ENCODE assay signal across 8 cellular contexts in genomic region chr5:96439477-96440184, GRCh38. TPM values are rescaled to one million over a fixed set of nuclear protein-coding genes. Genes with fewer than 3 reads are reported as not detected.
DNase-seq lines count a peak whose midpoint lies in the region; ATAC-seq and TF ChIP-seq lines count a peak whose summit lies in the region.

No MANE protein-coding gene starts in this region.

- no peak overlapping the region for H3K27ac ChIP-seq in cardiac muscle cell

- no peak overlapping the region for H3K27ac Mint-ChIP-seq in stimulated activated naive CD8-positive, alpha-beta T cell treated with anti-CD3 and anti-CD28 coated beads, Interleukin-15, amount 100 ng/mL, for 72 hours

- DNase-seq in cardiac muscle cell (ENCODE audit: low read depth in 1 of 2, low spot score in 1 of 2) (peak in 1 of 2 donors; percentile 12), Right ventricle myocardium inferior (ENCODE audit: missing footprints) (no peak), NOMO-1 treated with dmso at 0.1 percent for 144 hours (lab: John Stamatoyannopoulos, UW; ENCODE audit: unreplicated experiment) (peak; percentile 52), T1000 (lab: John Stamatoyannopoulos, UW) (no peak)
- DNase-seq in stimulated activated naive CD8-positive, alpha-beta T cell treated with anti-CD3 and anti-CD28 coated beads, Interleukin-15, amount 100 ng/mL, for 72 hours, result no peak
- no peak for DNase-seq in NK-92 treated with Interleukin-12 subunit alpha and Interleukin-12 subunit beta, amount 100 ng/mL, for 24 hours (lab: John Stamatoyannopoulos, UW)
- no peak for DNase-seq in stimulated activated naive CD4-positive, alpha-beta T cell treated with Interleukin-2 at 50 U/mL for 16 hours (lab: John Stamatoyannopoulos, UW)

- intact Hi-C loops in Right ventricle myocardium inferior (cut with DNase I), result no loop called here

- peak; percentile 29 for TF ChIP-seq CTCF in cardiac muscle cell (IDR thresholded peaks at IDR 0.05; ENCODE audit: low read depth, low read length)

- H3K4me1 Mint-ChIP-seq in stimulated activated naive CD8-positive, alpha-beta T cell treated with anti-CD3 and anti-CD28 coated beads, Interleukin-15, amount 100 ng/mL, for 72 hours, result peaks cover 13% of the 10 kb centered on the region

- H3K27me3 ChIP-seq in cardiac muscle cell, result peaks cover 12% of the 10 kb centered on the region

- no peaks in the 10 kb centered on the region for H3K9me3 ChIP-seq in cardiac muscle cell (ENCODE audit: low read depth)

- H3K36me3 ChIP-seq in cardiac muscle cell, result no peaks in the 10 kb centered on the region

- ATAC-seq in Right ventricle myocardium inferior, result no peak
- peak; percentile 93 for ATAC-seq in HG02870 (IDR thresholded peaks at IDR 0.05; ENCODE audit: unreplicated experiment)
- peak; percentile 60 for ATAC-seq in stimulated activated naive CD8-positive, alpha-beta T cell treated with anti-CD3 and anti-CD28 coated beads, Interleukin-15, amount 100 ng/mL, for 72 hours

- H3K4me3 Mint-ChIP-seq in stimulated activated naive CD8-positive, alpha-beta T cell treated with anti-CD3 and anti-CD28 coated beads, Interleukin-15, amount 100 ng/mL, for 72 hours, result peak overlapping the region; percentile 46 to 69

- no peaks in the 10 kb centered on the region for H3K9me3 Mint-ChIP-seq in stimulated activated naive CD8-positive, alpha-beta T cell treated with anti-CD3 and anti-CD28 coated beads, Interleukin-15, amount 100 ng/mL, for 72 hours

- no peaks in the 10 kb centered on the region for H3K4me1 ChIP-seq in cardiac muscle cell (ENCODE audit: low read depth)

- H3K4me3 ChIP-seq in cardiac muscle cell, result no peak overlapping the region

- peaks cover 70% of the 10 kb centered on the region for H3K27me3 Mint-ChIP-seq in stimulated activated naive CD8-positive, alpha-beta T cell treated with anti-CD3 and anti-CD28 coated beads, Interleukin-15, amount 100 ng/mL, for 72 hours

RNA-seq across cellular contexts. Expression of gene PCSK1, which starts 6.6 kb away (rescaled TPM):
- total RNA-seq in cardiac muscle cell (not detected in 2 replicates), Right ventricle myocardium inferior (0.05 TPM)
- 0.05 TPM in 1 of 2 replicates, not detected in the other for polyA plus RNA-seq in cardiac muscle cell
